Comparison of ENCODE assay signal across 8 cellular contexts in the genomic region with DNA sequence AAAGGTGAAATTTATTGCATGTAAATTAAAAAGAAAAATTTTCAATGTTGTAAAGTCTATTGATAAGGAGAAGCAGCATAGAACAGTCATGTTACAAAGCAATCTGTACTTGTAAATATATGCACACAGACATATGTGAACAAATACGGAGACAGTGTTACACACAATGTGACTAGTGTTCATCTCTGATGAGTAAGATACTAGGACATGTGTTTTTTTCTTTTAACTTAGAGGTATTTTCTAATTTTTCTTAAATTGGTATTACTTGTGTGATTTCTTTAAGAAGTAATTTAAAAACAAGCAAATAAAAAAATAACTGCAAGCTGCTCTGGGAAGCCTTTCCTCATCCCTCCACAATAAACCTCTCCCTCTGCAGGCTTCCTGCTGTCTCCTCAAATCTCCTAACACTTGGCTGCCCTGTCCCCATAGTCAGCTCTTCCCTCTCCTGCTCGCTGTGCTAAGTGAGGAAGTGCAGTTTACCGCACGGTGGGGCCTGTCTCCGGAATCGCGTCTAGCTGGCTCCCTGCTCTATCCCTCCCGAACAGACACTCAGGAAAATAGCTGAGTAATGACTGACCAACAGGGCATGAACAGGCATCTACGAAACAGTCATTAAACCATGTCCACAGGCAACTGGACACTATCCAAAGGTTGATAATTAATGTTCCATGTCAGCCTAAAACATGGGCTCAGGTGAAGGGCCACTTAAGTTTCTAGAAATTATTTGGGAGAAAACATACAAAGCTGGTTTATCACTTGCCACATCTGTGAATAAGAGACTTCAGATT. TPM values are rescaled to one million over a fixed set of nuclear protein-coding genes. Genes with fewer than 3 reads are reported as not detected.
DNase-seq lines count a peak whose midpoint lies in the region; ATAC-seq and TF ChIP-seq lines count a peak whose summit lies in the region.

No MANE protein-coding gene starts in this region.

- H4K8ac ChIP-seq in IMR-90 (ENCODE audit: low read depth in 2 of 2, low read length in 2 of 2) (peak overlapping the region in 1 of 2 experiments; percentile 13; a peak in 2 of 4 replicates), trophoblast cell (ENCODE audit: low read depth, low read length) (no peak overlapping the region)

- H3K9ac ChIP-seq in IMR-90 (ENCODE audit: low read depth, low read length): peak overlapping the region; percentile 58; the same call in 1 of the 2 replicates
- H3K9ac ChIP-seq in trophoblast cell (ENCODE audit: low read length): no peak overlapping the region

- H3K79me1 ChIP-seq in IMR-90 (ENCODE audit: low read depth in 1 of 2, low read length in 2 of 2) (peaks cover 10 to 17% of the 10 kb centered on the region in 2 experiments), trophoblast cell (ENCODE audit: low read length) (peaks cover 3% of the 10 kb centered on the region)

- H3K14ac ChIP-seq in IMR-90 (replicated peaks; ENCODE audit: low read depth, low read length) (peak overlapping the region; percentile 46; the same call in 1 of the 2 replicates), trophoblast cell (ENCODE audit: low read length) (no peak overlapping the region)

- no peak overlapping the region for H2AK9ac ChIP-seq in IMR-90 (replicated peaks; ENCODE audit: low read depth, low read length, poor library complexity)

- peaks cover 5% of the 10 kb centered on the region for H3K79me2 ChIP-seq in trophoblast cell (ENCODE audit: control insufficient read depth, insufficient read depth, low read length, poor library complexity)

- H2BK120ac ChIP-seq in IMR-90 (ENCODE audit: low read depth, low read length): peak overlapping the region; percentile 7
- no peak overlapping the region for H2BK120ac ChIP-seq in trophoblast cell (ENCODE audit: insufficient read depth, low read length, poor library complexity)

- no peaks in the 10 kb centered on the region for H3K36me3 ChIP-seq in IMR-90 (ENCODE audit: control insufficient read depth, insufficient read depth, low read length)
- H3K36me3 ChIP-seq in trophoblast cell (ENCODE audit: control insufficient read depth in 1 of 2, insufficient read depth in 2 of 2, low read length in 2 of 2): no peaks in the 10 kb centered on the region

- H3K4me1 ChIP-seq in IMR-90 (ENCODE audit: control insufficient read depth, insufficient read depth, low read length) (peaks cover 8% of the 10 kb centered on the region), trophoblast cell (ENCODE audit: control insufficient read depth in 1 of 2, insufficient read depth in 2 of 2, low read length in 2 of 2) (peaks cover 0 to 3% of the 10 kb centered on the region in 2 experiments)

- peak overlapping the region; percentile 85 for H3K4me2 ChIP-seq in IMR-90 (ENCODE audit: low read depth, low read length)
- no peak overlapping the region for H3K4me2 ChIP-seq in trophoblast cell (ENCODE audit: low read length)

- H3K4ac ChIP-seq in IMR-90 (ENCODE audit: low read depth, low read length) (peak overlapping the region; percentile 35; the same call in 1 of the 2 replicates), trophoblast cell (ENCODE audit: low read depth, low read length) (no peak overlapping the region)

- H2AFZ ChIP-seq in IMR-90 (replicated peaks; ENCODE audit: low read length, poor library complexity) (peak overlapping the region; percentile 36), trophoblast cell (ENCODE audit: insufficient read depth, low read length, poor library complexity) (no peak overlapping the region)

- DNase-seq in AG10803 (ENCODE audit: low read depth): peak; percentile 86
- DNase-seq in IMR-90: peak; percentile 84
- DNase-seq in Right ventricle myocardium inferior (ENCODE audit: missing footprints): peak; percentile 79
- DNase-seq in trophoblast cell: peak; percentile 81 to 85
- no peak for DNase-seq in stimulated activated CD4-positive, alpha-beta T cell treated with anti-CD3 and anti-CD28 coated beads, Interleukin-2, amount 100 ng/mL, for 48 hours
- no peak for DNase-seq in NCI-H2029 treated with DMSO at 0.1 percent for 48 hours (lab: John Stamatoyannopoulos, UW)

- no peaks in the 10 kb centered on the region for H3K9me1 ChIP-seq in IMR-90 (ENCODE audit: insufficient read depth, low read length)

- POLR2A ChIA-PET in IMR-90 (lab: Charles Lee; ENCODE audit: unreplicated experiment): no interaction called here

- H2BK20ac ChIP-seq in IMR-90 (ENCODE audit: low read depth, low read length): no peak overlapping the region

- H4K12ac ChIP-seq in trophoblast cell (ENCODE audit: low read depth, low read length): no peak overlapping the region

- no peak overlapping the region for H3K56ac ChIP-seq in IMR-90 (ENCODE audit: extremely low read depth, insufficient read depth, low read length)

- ATAC-seq in IMR-90 (ENCODE audit: low read depth): peak; percentile 96
- ATAC-seq in Right ventricle myocardium inferior: peak; percentile 95
- no peak for ATAC-seq in GM18868 (IDR thresholded peaks at IDR 0.05; ENCODE audit: unreplicated experiment)

- H3K27me3 ChIP-seq in IMR-90 (ENCODE audit: control insufficient read depth, insufficient read depth, low read length) (no peaks in the 10 kb centered on the region), trophoblast cell (ENCODE audit: insufficient read depth, low read length) (no peaks in the 10 kb centered on the region)

- no peak overlapping the region for H2BK12ac ChIP-seq in trophoblast cell (ENCODE audit: low read length)

- H3K4me3 ChIP-seq in AG10803 (ENCODE audit: low read length) (no peak overlapping the region), IMR-90 (ENCODE audit: insufficient read depth, low read depth, low read length) (no peak overlapping the region), WI38 (ENCODE audit: low read depth, low read length) (no peak overlapping the region), trophoblast cell (ENCODE audit: low read depth, low read length) (no peak overlapping the region)

- in situ Hi-C loops in IMR-90 (cut with MboI; ENCODE audit: low sequenced_read_pairs): no loop called here

- TF ChIP-seq POLR2A in IMR-90 (IDR thresholded peaks at IDR 0.05; ENCODE audit: low read depth, low read length): no peak

- intact Hi-C loops in IMR-90 (cut with micrococcal nuclease) (loop anchor here (5.0 kb wide), 2 partner anchors 62 to 212 kb away; no protein-coding TSS in a partner anchor), Right ventricle myocardium inferior (cut with DNase I) (loop anchor here (5.0 kb wide), 2 partner anchors 37 to 212 kb away; partner anchors contain the start of gene CMTM4)

- no CpG with 5 or more reads among the region's 9 CpGs for WGBS in IMR-90 (ENCODE audit: extremely low coverage in 2 of 2, insufficient read length in 1 of 2), 2 experiments
- no CpG with 5 or more reads among the region's 9 CpGs for WGBS in trophoblast cell (ENCODE audit: extremely low coverage, insufficient coverage, insufficient read length)

- H2BK5ac ChIP-seq in IMR-90 (ENCODE audit: low read depth, low read length, poor library complexity, severe bottlenecking) (peak overlapping the region; percentile 70), trophoblast cell (ENCODE audit: low read depth, low read length, poor library complexity) (no peak overlapping the region)

- no TSS peak for BruUV-seq in IMR-90 (replicated peaks; lab: Mats Ljungman, UMichigan)

- dilution Hi-C loops in IMR-90 (cut with HindIII; ENCODE audit: low sequenced_read_pairs, unreplicated experiment): no loop called here

- no peak overlapping the region for H2BK15ac ChIP-seq in IMR-90 (ENCODE audit: low read depth, low read length)

- no peaks in the 10 kb centered on the region for H3K9me3 ChIP-seq in IMR-90 (ENCODE audit: control insufficient read depth, insufficient read depth, low read length)
- no peaks in the 10 kb centered on the region for H3K9me3 ChIP-seq in trophoblast cell (ENCODE audit: insufficient read depth, low read depth, low read length)

- no peak overlapping the region for H2AK5ac ChIP-seq in IMR-90 (ENCODE audit: low read depth, low read length)
- no peak overlapping the region for H2AK5ac ChIP-seq in trophoblast cell (ENCODE audit: low read length)

- TF ChIP-seq CTCF in AG10803 (conservative IDR thresholded peaks at IDR 0.05; ENCODE audit: low read length): peak; percentile 48
- peak; percentile 38 for TF ChIP-seq CTCF in IMR-90 (conservative IDR thresholded peaks at IDR 0.05; ENCODE audit: low read depth, low read length)
- peak; percentile 29; the same call in 1 of the 2 replicates for TF ChIP-seq CTCF in WI38 (IDR thresholded peaks at IDR 0.05; ENCODE audit: low read depth, low read length)

- TF ChIP-seq RAD21 in IMR-90 (IDR thresholded peaks at IDR 0.05; ENCODE audit: low read length): peak; percentile 41

- peak overlapping the region; percentile 41; the same call in 1 of the 2 replicates for H3K27ac ChIP-seq in IMR-90 (ENCODE audit: insufficient read depth, low read length)
- H3K27ac ChIP-seq in trophoblast cell (ENCODE audit: low read depth, low read length): peak overlapping the region; percentile 32

- H4K91ac ChIP-seq in IMR-90 (ENCODE audit: insufficient read depth, low read depth, low read length): peak overlapping the region; percentile 8; the same call in 1 of the 2 replicates
- H4K91ac ChIP-seq in trophoblast cell (ENCODE audit: low read depth, low read length): no peak overlapping the region

- H4K5ac ChIP-seq in IMR-90 (ENCODE audit: low read depth, low read length): peak overlapping the region; percentile 51; the same call in 1 of the 2 replicates

- peak overlapping the region; percentile 59; the same call in 1 of the 2 replicates for H3K18ac ChIP-seq in IMR-90 (ENCODE audit: low read depth, low read length)
- H3K18ac ChIP-seq in trophoblast cell (ENCODE audit: low read length): no peak overlapping the region

- H4K20me1 ChIP-seq in IMR-90 (ENCODE audit: insufficient read depth, low read length): 0 out of 2 replicates have a peak, but pooled peaks cover 4% of the 10 kb centered on the region

- H3K23ac ChIP-seq in IMR-90 (ENCODE audit: low read depth, low read length) (no peak overlapping the region), trophoblast cell (ENCODE audit: low read length) (no peak overlapping the region)

- CTCF ChIA-PET in IMR-90 (lab: Yijun Ruan, JAX): interaction anchor here (0.6 to 2.7 kb wide), 7 partner anchors 10 to 80 kb away, joined by 4 to 10 read pairs (median 5); no protein-coding TSS in a partner anchor

TF ChIP-seq in IMR-90, 13 proteins besides CTCF, POLR2A, EP300 and RAD21 (continues in another document):
- TF ChIP-seq SMC3 (IDR thresholded peaks at IDR 0.05; ENCODE audit: low read depth, low read length) (peak; percentile 28; the same call in 1 of the 2 replicates), NFE2L2 (IDR thresholded peaks at IDR 0.05; ENCODE audit: low read depth, low read length) (peak; percentile 73; the same call in 1 of the 2 replicates)

RNA-seq across cellular contexts. Expression of gene CMTM4, which starts 35.9 kb away (rescaled TPM):
- total RNA-seq in IMR-90 (2012; rRNA removed) (14.5 and 15.8 TPM in 2 replicates), Right ventricle myocardium inferior (10.9 TPM)
- 8.3 and 9.0 TPM in 2 replicates for polyA plus RNA-seq in IMR-90 (2012; rRNA removed)
- 6.4 and 6.6 TPM in 2 replicates for polyA plus RNA-seq in IMR-90 (2012; cell fraction: cytosol; rRNA removed)
- 9.1 and 16.7 TPM in 2 replicates for polyA plus RNA-seq in IMR-90 (2012; cell fraction: nucleus; rRNA removed; ENCODE audit: low replicate concordance)
- polyA plus RNA-seq in trophoblast cell (2013): 20.8 and 21.5 TPM in 2 replicates

RNA-seq across cellular contexts. Expression of gene CMTM3, which starts 56.1 kb away (rescaled TPM):
- total RNA-seq in IMR-90 (2012; rRNA removed) (4.5 and 4.7 TPM in 2 replicates), Right ventricle myocardium inferior (11.8 TPM)
- 34.6 and 35.5 TPM in 2 replicates for polyA plus RNA-seq in IMR-90 (2012; rRNA removed)
- 14.5 and 50.4 TPM in 2 replicates for polyA plus RNA-seq in IMR-90 (2012; cell fraction: cytosol; rRNA removed)
- polyA plus RNA-seq in IMR-90 (2012; cell fraction: nucleus; rRNA removed; ENCODE audit: low replicate concordance): 32.0 and 33.9 TPM in 2 replicates
- polyA plus RNA-seq in trophoblast cell (2013): 68.4 and 70.2 TPM in 2 replicates

Comparison
In these comparisons a context has a peak if more than half of its experiments do, and no peak if none do; other contexts are left out.
1. DNase-seq: peak in AG10803 (single experiment), IMR-90 (single experiment), Right ventricle myocardium inferior (single experiment) and trophoblast cell (2 of 2); none in stimulated activated CD4-positive, alpha-beta T cell treated with anti-CD3 and anti-CD28 coated beads, Interleukin-2, amount 100 ng/mL, for 48 hours (0 of 2) and NCI-H2029 treated with DMSO at 0.1 percent for 48 hours (single experiment).
2. Peak in every context shown above with its lines, with median percentiles within 50 percentile points of each other: CTCF ChIP-seq.